In the genomic region with DNA sequence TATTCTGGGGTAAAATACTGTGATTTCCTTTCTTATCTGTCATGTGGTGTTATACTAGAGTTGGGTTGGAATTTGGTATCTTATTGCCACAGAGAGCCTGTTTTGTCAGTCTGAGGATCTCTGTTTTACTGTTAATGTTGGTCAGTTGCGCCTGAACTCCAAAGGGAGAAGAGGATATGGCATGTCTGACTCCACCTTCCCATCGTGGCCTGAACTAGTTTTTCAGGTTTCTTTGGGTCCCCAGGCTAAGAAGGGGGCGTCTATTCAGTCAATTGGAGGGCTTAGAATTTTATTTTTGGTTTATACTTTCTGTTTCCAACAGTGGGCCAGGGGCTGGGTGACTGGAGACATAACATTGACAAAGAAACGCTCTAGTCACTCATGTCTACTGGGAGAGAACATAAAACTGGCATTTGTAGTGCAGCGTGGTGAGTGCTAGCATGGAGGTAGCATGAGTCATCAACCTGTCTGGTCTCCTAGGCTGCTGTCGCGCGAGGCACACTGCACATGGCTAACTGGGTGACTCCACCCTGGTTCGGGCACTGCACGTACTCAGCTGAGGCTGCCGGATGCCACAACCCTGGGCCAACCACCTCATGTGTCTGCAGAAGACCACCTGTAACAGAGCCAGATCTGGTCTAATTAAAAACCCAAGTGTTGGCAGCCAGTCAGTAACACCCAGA, we compare ENCODE assay signal across 1 cellular context.
TF ChIP-seq lines count a peak whose summit lies in the region.

No MANE protein-coding gene starts in this region.

TF ChIP-seq in K562, 482 proteins besides CTCF, POLR2A, EP300 and RAD21 (continued from another document and continues in another):
- TF ChIP-seq, protein P1, sequence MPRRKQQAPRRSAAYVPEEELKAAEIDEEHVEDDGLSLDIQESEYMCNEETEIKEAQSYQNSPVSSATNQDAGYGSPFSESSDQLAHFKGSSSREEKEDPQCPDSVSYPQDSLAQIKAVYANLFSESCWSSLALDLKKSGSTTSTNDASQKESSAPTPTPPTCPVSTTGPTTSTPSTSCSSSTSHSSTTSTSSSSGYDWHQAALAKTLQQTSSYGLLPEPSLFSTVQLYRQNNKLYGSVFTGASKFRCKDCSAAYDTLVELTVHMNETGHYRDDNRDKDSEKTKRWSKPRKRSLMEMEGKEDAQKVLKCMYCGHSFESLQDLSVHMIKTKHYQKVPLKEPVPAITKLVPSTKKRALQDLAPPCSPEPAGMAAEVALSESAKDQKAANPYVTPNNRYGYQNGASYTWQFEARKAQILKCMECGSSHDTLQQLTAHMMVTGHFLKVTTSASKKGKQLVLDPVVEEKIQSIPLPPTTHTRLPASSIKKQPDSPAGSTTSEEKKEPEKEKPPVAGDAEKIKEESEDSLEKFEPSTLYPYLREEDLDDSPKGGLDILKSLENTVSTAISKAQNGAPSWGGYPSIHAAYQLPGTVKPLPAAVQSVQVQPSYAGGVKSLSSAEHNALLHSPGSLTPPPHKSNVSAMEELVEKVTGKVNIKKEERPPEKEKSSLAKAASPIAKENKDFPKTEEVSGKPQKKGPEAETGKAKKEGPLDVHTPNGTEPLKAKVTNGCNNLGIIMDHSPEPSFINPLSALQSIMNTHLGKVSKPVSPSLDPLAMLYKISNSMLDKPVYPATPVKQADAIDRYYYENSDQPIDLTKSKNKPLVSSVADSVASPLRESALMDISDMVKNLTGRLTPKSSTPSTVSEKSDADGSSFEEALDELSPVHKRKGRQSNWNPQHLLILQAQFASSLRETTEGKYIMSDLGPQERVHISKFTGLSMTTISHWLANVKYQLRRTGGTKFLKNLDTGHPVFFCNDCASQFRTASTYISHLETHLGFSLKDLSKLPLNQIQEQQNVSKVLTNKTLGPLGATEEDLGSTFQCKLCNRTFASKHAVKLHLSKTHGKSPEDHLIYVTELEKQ (CRISPR knock-in tag; IDR thresholded peaks at IDR 0.05) = no peak
- TF ChIP-seq RCOR1 (IDR thresholded peaks at IDR 0.05; ENCODE audit: borderline replicate concordance in 1 of 2, low read depth in 2 of 2, low read length in 2 of 2) = no peak
- no peak for TF ChIP-seq SOX6 (IDR thresholded peaks at IDR 0.05)
- TF ChIP-seq ASH1L (IDR thresholded peaks at IDR 0.05; ENCODE audit: borderline replicate concordance, low read depth, partially characterized antibody) = no peak
- TF ChIP-seq NFRKB (IDR thresholded peaks at IDR 0.05; ENCODE audit: low read depth) = no peak
- peak; percentile 12; the same call in 1 of the 2 replicates for TF ChIP-seq CTBP1 (IDR thresholded peaks at IDR 0.05; ENCODE audit: borderline replicate concordance)
- TF ChIP-seq, protein P2, sequence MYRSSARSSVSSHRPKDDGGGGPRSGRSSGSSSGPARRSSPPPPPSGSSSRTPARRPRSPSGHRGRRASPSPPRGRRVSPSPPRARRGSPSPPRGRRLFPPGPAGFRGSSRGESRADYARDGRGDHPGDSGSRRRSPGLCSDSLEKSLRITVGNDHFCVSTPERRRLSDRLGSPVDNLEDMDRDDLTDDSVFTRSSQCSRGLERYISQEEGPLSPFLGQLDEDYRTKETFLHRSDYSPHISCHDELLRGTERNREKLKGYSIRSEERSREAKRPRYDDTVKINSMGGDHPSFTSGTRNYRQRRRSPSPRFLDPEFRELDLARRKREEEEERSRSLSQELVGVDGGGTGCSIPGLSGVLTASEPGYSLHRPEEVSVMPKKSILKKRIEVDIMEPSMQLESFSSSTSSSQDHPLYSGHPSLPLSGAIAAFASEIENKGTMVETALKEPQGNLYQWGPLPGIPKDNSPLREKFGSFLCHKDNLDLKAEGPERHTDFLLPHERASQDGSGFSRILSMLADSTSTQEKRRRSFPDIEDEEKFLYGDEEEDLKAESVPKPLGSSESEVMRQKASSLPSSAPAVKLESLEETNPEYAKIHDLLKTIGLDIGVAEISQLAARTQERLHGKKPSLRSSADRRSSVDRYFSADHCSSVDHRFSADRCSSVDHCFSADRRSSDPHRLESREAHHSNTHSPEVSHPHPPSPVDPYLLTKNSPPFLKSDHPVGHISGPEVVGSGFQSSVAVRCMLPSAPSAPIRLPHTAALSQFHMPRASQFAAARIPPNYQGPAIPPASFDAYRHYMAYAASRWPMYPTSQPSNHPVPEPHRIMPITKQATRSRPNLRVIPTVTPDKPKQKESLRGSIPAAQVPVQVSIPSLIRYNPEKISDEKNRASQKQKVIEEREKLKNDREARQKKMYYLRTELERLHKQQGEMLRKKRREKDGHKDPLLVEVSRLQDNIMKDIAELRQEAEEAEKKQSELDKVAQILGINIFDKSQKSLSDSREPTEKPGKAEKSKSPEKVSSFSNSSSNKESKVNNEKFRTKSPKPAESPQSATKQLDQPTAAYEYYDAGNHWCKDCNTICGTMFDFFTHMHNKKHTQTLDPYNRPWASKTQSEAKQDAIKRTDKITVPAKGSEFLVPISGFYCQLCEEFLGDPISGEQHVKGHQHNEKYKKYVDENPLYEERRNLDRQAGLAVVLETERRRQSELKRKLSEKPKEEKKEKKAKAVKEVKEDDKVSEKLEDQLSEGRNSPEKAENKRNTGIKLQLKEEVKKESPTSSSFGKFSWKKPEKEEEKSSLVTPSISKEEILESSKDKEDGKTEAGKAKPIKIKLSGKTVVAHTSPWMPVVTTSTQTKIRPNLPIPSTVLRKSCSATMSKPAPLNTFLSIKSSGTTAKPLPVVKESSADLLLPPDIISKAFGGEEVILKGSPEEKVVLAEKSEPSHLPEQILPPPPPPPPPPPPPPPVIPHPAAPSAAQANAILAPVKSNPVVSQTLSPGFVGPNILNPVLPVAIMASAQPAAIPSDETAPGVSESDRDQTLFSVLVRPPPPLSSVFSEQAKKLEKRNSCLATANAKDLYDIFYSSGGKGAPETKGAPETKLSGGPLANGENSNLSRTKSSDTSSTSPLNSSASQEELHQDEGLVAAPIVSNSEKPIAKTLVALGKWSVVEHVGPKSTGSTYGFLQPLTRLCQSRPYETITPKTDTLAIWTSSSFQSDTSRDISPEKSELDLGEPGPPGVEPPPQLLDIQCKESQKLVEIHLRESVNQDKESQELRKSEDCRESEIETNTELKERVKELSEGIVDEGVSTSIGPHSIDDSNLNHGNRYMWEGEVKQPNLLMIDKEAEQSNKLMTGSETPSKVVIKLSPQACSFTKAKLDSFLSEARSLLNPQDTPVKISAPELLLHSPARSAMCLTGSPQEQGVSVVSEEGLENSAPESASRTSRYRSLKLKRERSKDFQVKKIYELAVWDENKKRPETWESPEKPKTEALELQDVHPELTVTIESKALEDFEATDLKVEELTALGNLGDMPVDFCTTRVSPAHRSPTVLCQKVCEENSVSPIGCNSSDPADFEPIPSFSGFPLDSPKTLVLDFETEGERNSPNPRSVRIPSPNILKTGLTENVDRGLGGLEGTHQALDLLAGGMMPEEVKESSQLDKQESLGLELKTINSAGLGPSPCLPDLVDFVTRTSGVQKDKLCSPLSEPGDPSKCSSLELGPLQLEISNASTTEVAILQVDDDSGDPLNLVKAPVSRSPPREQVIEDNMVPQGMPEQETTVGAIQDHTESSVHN (IDR thresholded peaks at IDR 0.05; ENCODE audit: borderline replicate concordance in 1 of 2, low read depth in 1 of 2) = no peak
- no peak for TF ChIP-seq HMG20B (CRISPR knock-in tag; IDR thresholded peaks at IDR 0.05)
- no peak for TF ChIP-seq ZNF507 (tag; conservative IDR thresholded peaks at IDR 0.05)
- TF ChIP-seq CAMTA2 (CRISPR knock-in tag; conservative IDR thresholded peaks at IDR 0.05) = no peak
- TF ChIP-seq, protein P3, sequence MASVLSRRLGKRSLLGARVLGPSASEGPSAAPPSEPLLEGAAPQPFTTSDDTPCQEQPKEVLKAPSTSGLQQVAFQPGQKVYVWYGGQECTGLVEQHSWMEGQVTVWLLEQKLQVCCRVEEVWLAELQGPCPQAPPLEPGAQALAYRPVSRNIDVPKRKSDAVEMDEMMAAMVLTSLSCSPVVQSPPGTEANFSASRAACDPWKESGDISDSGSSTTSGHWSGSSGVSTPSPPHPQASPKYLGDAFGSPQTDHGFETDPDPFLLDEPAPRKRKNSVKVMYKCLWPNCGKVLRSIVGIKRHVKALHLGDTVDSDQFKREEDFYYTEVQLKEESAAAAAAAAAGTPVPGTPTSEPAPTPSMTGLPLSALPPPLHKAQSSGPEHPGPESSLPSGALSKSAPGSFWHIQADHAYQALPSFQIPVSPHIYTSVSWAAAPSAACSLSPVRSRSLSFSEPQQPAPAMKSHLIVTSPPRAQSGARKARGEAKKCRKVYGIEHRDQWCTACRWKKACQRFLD (CRISPR knock-in tag; IDR thresholded peaks at IDR 0.05) = 0 out of 2 replicates have a peak, but pooled peaks have one; percentile 31
- peak; percentile 88 for TF ChIP-seq FOSL1 (tag; conservative IDR thresholded peaks at IDR 0.05)
- no peak for TF ChIP-seq TEAD4 (IDR thresholded peaks at IDR 0.05; ENCODE audit: low read length)
- TF ChIP-seq TEAD4 (CRISPR knock-in tag; IDR thresholded peaks at IDR 0.05; ENCODE audit: borderline replicate concordance) = no peak
- no peak for TF ChIP-seq ZNF347 (CRISPR knock-in tag; IDR thresholded peaks at IDR 0.05; ENCODE audit: low read depth)
- no peak for TF ChIP-seq ZNF436 (CRISPR knock-in tag; IDR thresholded peaks at IDR 0.05)
- TF ChIP-seq, protein P4, sequence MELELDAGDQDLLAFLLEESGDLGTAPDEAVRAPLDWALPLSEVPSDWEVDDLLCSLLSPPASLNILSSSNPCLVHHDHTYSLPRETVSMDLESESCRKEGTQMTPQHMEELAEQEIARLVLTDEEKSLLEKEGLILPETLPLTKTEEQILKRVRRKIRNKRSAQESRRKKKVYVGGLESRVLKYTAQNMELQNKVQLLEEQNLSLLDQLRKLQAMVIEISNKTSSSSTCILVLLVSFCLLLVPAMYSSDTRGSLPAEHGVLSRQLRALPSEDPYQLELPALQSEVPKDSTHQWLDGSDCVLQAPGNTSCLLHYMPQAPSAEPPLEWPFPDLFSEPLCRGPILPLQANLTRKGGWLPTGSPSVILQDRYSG (tag; conservative IDR thresholded peaks at IDR 0.05; ENCODE audit: low read depth) = 0 out of 2 replicates have a peak, but pooled peaks have one; percentile 25
- 0 out of 2 replicates have a peak, but pooled peaks have one; percentile 38 for TF ChIP-seq MYNN (IDR thresholded peaks at IDR 0.05)
- TF ChIP-seq MYNN (CRISPR knock-in tag; IDR thresholded peaks at IDR 0.05) = no peak
- TF ChIP-seq, protein P5, sequence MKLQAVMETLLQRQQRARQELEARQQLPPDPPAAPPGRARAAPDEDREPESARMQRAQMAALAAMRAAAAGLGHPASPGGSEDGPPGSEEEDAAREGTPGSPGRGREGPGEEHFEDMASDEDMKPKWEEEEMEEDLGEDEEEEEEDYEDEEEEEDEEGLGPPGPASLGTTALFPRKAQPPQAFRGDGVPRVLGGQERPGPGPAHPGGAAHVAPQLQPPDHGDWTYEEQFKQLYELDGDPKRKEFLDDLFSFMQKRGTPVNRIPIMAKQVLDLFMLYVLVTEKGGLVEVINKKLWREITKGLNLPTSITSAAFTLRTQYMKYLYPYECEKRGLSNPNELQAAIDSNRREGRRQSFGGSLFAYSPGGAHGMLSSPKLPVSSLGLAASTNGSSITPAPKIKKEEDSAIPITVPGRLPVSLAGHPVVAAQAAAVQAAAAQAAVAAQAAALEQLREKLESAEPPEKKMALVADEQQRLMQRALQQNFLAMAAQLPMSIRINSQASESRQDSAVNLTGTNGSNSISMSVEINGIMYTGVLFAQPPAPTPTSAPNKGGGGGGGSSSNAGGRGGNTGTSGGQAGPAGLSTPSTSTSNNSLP (IDR thresholded peaks at IDR 0.05; ENCODE audit: borderline replicate concordance, low read depth, low read length) = no peak
- peak; percentile 30 for TF ChIP-seq FOS (IDR thresholded peaks at IDR 0.05; ENCODE audit: extremely low read depth, insufficient read length)
- no peak for TF ChIP-seq ZNF354B (CRISPR knock-in tag; IDR thresholded peaks at IDR 0.05)
- TF ChIP-seq DMBX1 (CRISPR knock-in tag; IDR thresholded peaks at IDR 0.05; ENCODE audit: borderline replicate concordance) = peak; percentile 45; the same call in 1 of the 2 replicates
